In genomic region chr10:15344876-15345285, GRCh38 we compare ENCODE assay signal across 9 cellular contexts. TPM values are rescaled to one million over a fixed set of nuclear protein-coding genes. Genes with fewer than 3 reads are reported as not detected.
DNase-seq lines count a peak whose midpoint lies in the region; ATAC-seq and TF ChIP-seq lines count a peak whose summit lies in the region.
"Had no signal": no experiment of that assay in that cellular context is flagged by ENCODE, and none has a peak within 500 bp of the region (broad histone marks: within the 10 kb centered on the region; RNA-seq: fewer than 3 reads in every experiment).

No MANE protein-coding gene starts in this region.

- DNase-seq in GM23248 (peak; percentile 22), NCI-H345 treated with DMSO at 0.1 percent for 48 hours (lab: John Stamatoyannopoulos, UW; ENCODE audit: unreplicated experiment) (peak; percentile 66), choroid plexus epithelial cell (ENCODE audit: low read depth) (peak; percentile 83), middle frontal gyrus (ENCODE audit: extremely low spot score, low spot score) (peak; percentile 39), upper lobe of left lung (no peak), GM19238 (ENCODE audit: insufficient read length, low spot score) (no peak)
- DNase-seq in activated CD4-positive, alpha-beta T cell treated with anti-CD3 and anti-CD28 coated beads for 48 hours = no peak

- TF ChIP-seq EP300 in upper lobe of left lung (IDR thresholded peaks at IDR 0.05) = no peak

- TF ChIP-seq CTCF in choroid plexus epithelial cell (conservative IDR thresholded peaks at IDR 0.05; ENCODE audit: low read depth, low read length) = no peak
- TF ChIP-seq CTCF in upper lobe of left lung (IDR thresholded peaks at IDR 0.05) = no peak

- no peak overlapping the region for H3K4me3 ChIP-seq in GM23248
- H3K4me3 ChIP-seq in choroid plexus epithelial cell (ENCODE audit: low read depth, low read length) = no peak overlapping the region
- no peak overlapping the region for H3K4me3 ChIP-seq in upper lobe of left lung
- H3K4me3 ChIP-seq: ascending aorta had no signal

- H3K27ac ChIP-seq in GM23248 (no peak overlapping the region), upper lobe of left lung (no peak overlapping the region)
- H3K27ac ChIP-seq: ascending aorta had no signal

- H3K27me3 ChIP-seq in GM23248 (replicated peaks; ENCODE audit: insufficient read depth) (no peaks in the 10 kb centered on the region), upper lobe of left lung (no peaks in the 10 kb centered on the region)
- H3K27me3 ChIP-seq: ascending aorta had no signal

- peaks cover 8% of the 10 kb centered on the region for H3K4me1 ChIP-seq in GM23248 (ENCODE audit: insufficient read depth)
- H3K4me1 ChIP-seq in upper lobe of left lung = peaks cover 0 to 5% (median 0%) of the 10 kb centered on the region in 4 donors
- H3K4me1 ChIP-seq: ascending aorta had no signal

- H3F3A ChIP-seq in GM23248 (ENCODE audit: insufficient read depth) = no peaks in the 10 kb centered on the region; the same call in 1 of the 2 replicates

- no peaks in the 10 kb centered on the region for H3K36me3 ChIP-seq in GM23248 (ENCODE audit: low read depth)
- no peaks in the 10 kb centered on the region for H3K36me3 ChIP-seq in upper lobe of left lung
- H3K36me3 ChIP-seq: ascending aorta had no signal

- no peak overlapping the region for H3K4me2 ChIP-seq in GM23248 (ENCODE audit: unreplicated experiment)

- H3K9me3 ChIP-seq in GM23248 (ENCODE audit: low read depth) = no peaks in the 10 kb centered on the region
- no peaks in the 10 kb centered on the region for H3K9me3 ChIP-seq in upper lobe of left lung
- H3K9me3 ChIP-seq: ascending aorta had no signal

- ATAC-seq in upper lobe of left lung (ENCODE audit: low FRiP score in 2 of 2) (no peak), GM18868 (IDR thresholded peaks at IDR 0.05; ENCODE audit: unreplicated experiment) (no peak)

- WGBS in GM23248 (ENCODE audit: low coverage in 1 of 2, low lambda C conversion rate in 2 of 2, missing lambda C conversion rate in 2 of 2), 2 experiments = 83% methylated on average over 8 of the region's 8 CpGs
- WGBS in upper lobe of left lung, 2 donors = 39 to 40% methylated on average over 8 of the region's 8 CpGs

- no peaks in the 10 kb centered on the region for H3K9me2 ChIP-seq in GM23248 (ENCODE audit: insufficient read depth)

- H2AFZ ChIP-seq in GM23248 = no peak overlapping the region

- H3K9ac ChIP-seq in GM23248 = no peak overlapping the region

- no peaks in the 10 kb centered on the region for H4K20me1 ChIP-seq in GM23248 (ENCODE audit: insufficient read depth)

- no peak for TF ChIP-seq POLR2A in upper lobe of left lung (IDR thresholded peaks at IDR 0.05)

- peaks cover 90% of the 10 kb centered on the region for H3K79me2 ChIP-seq in GM23248 (ENCODE audit: insufficient read depth)

- in situ Hi-C loops in GM23248 (cut with MboI) = no loop called here

RNA-seq across cellular contexts. Expression of gene FAM171A1, which starts 26.2 kb away (rescaled TPM):
- total RNA-seq in GM23248 (2014; rRNA removed; shearing (Covaris generic)) = 23.5 and 25.2 TPM in 2 replicates
- 11.2 and 11.4 TPM in 2 replicates for polyA plus RNA-seq in GM23248 (2016; fragmentation: Nextera tagmentation; extraction: Ambion mirVana)
- 10 to 100 TPM in 1 of 6 donors, 1 to 10 TPM in 5; 3.7 to 19.4 (median 7.2) TPM for total RNA-seq in upper lobe of left lung

Comparison
In these comparisons a context has a peak if more than half of its experiments do, and no peak if none do; other contexts are left out.
1. DNase-seq: peak in GM23248 (single experiment), NCI-H345 treated with DMSO at 0.1 percent for 48 hours (single experiment), choroid plexus epithelial cell (single experiment) and middle frontal gyrus (single experiment); none in upper lobe of left lung (0 of 2), GM19238 (single experiment) and activated CD4-positive, alpha-beta T cell treated with anti-CD3 and anti-CD28 coated beads for 48 hours (single experiment).